ENCODE assay signal across 9 cellular contexts in genomic region chr2:210277133-210277532, GRCh38. TPM values are rescaled to one million over a fixed set of nuclear protein-coding genes. Genes with fewer than 3 reads are reported as not detected.
"Had no signal": no experiment of that assay in that cellular context is flagged by ENCODE, and none has a peak within 500 bp of the region (broad histone marks: within the 10 kb centered on the region; RNA-seq: fewer than 3 reads in every experiment).

No MANE protein-coding gene starts in this region.

- DNase-seq: GDM1, GF-D8 had no signal

- FAIRE-seq: G401.6, GM12878, GM12891, GM12892, GM18507, GM19239 had no signal

- ATAC-seq: GM12878 had no signal

- H3K4me3 ChIP-seq: GM12878 had no signal

RNA-seq across cellular contexts. Expression of gene MYL1, which starts 37.8 kb away (rescaled TPM):
- total RNA-seq: G401, GM12878 had no signal

RNA-seq across cellular contexts. Expression of gene ACADL, which starts 51.9 kb away (rescaled TPM):
- total RNA-seq: G401, GM12878 had no signal
- polyA plus RNA-seq: GM12878 had no signal
